In the genomic region with DNA sequence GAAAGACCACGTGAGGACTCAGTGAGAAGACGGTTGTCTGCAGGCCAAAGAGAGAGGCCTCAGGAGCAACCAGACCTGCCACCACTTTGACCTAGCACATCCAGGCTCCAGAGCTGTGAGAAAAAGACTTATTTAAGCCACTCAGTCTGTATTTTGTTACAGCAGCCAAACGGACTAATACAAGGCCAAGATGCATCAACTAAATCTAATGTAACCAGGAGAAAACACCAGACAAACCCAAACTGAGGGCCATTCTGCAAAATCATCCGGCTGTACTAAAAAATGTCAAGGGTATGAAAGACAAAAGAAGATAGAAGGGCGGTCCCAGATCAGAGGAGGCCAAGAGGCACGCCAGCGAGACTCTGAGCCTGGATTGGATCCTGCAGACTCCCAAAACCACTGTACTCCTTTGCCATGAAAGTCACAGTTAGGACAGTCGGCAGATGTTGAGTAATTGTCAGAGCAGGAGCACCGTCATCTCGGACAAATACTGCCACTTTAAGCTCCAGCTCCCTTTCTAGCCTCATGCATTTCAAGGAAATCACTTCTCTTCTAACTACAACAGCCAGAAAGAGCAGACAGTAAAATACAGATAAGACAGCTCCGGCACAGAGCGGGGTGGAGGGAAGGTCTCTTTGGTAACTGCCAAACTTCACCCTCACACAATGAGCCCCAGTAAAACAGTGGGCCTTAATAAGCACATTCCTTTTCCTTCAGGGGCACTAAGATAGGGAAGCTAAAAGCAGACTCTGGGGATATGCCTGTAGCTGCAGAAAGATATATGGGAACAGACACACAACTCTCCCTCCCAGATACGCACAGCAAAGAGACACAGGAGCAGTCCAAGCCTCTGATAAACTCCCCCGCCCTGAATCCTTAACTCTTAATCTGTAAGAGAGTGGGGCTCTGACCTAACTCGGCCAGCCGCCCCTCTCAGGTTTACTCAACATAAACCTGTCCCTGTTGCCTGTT, we compare ENCODE assay signal across 1 cellular context.
TF ChIP-seq lines count a peak whose summit lies in the region.

No MANE protein-coding gene starts in this region.

TF ChIP-seq in K562, 482 proteins besides CTCF, POLR2A, EP300 and RAD21 (continued from another document and continues in another):
- no peak for TF ChIP-seq NR1H2 (CRISPR knock-in tag; IDR thresholded peaks at IDR 0.05)
- no peak for TF ChIP-seq RNF2 (IDR thresholded peaks at IDR 0.05)
- peak; percentile 54; the same call in 1 of the 2 replicates for TF ChIP-seq CC2D1A (IDR thresholded peaks at IDR 0.05)
- TF ChIP-seq MYNN (IDR thresholded peaks at IDR 0.05): no peak
- TF ChIP-seq MYNN (CRISPR knock-in tag; IDR thresholded peaks at IDR 0.05): no peak
- peak; percentile 42; the same call in 1 of the 2 replicates for TF ChIP-seq CREB1 (IDR thresholded peaks at IDR 0.05)
- TF ChIP-seq CREB1 (CRISPR knock-in tag; IDR thresholded peaks at IDR 0.05): no peak
- TF ChIP-seq ARID1B (IDR thresholded peaks at IDR 0.05): peak; percentile 89
- no peak for TF ChIP-seq ZKSCAN8 (CRISPR knock-in tag; IDR thresholded peaks at IDR 0.05)
- no peak for TF ChIP-seq CHD4 (IDR thresholded peaks at IDR 0.05; ENCODE audit: insufficient read depth, insufficient replicate concordance, low read depth, low read length, poor library complexity, severe bottlenecking)
- TF ChIP-seq, protein P1, sequence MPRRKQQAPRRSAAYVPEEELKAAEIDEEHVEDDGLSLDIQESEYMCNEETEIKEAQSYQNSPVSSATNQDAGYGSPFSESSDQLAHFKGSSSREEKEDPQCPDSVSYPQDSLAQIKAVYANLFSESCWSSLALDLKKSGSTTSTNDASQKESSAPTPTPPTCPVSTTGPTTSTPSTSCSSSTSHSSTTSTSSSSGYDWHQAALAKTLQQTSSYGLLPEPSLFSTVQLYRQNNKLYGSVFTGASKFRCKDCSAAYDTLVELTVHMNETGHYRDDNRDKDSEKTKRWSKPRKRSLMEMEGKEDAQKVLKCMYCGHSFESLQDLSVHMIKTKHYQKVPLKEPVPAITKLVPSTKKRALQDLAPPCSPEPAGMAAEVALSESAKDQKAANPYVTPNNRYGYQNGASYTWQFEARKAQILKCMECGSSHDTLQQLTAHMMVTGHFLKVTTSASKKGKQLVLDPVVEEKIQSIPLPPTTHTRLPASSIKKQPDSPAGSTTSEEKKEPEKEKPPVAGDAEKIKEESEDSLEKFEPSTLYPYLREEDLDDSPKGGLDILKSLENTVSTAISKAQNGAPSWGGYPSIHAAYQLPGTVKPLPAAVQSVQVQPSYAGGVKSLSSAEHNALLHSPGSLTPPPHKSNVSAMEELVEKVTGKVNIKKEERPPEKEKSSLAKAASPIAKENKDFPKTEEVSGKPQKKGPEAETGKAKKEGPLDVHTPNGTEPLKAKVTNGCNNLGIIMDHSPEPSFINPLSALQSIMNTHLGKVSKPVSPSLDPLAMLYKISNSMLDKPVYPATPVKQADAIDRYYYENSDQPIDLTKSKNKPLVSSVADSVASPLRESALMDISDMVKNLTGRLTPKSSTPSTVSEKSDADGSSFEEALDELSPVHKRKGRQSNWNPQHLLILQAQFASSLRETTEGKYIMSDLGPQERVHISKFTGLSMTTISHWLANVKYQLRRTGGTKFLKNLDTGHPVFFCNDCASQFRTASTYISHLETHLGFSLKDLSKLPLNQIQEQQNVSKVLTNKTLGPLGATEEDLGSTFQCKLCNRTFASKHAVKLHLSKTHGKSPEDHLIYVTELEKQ (CRISPR knock-in tag; IDR thresholded peaks at IDR 0.05): no peak
- no peak for TF ChIP-seq ZNF436 (CRISPR knock-in tag; IDR thresholded peaks at IDR 0.05)
- TF ChIP-seq SRSF7 (optimal IDR thresholded peaks at IDR 0.05; ENCODE audit: low read depth, low read length): no peak
- TF ChIP-seq EGR1 (conservative IDR thresholded peaks at IDR 0.05): peak; percentile 41
- TF ChIP-seq PML (IDR thresholded peaks at IDR 0.05; ENCODE audit: low read length): 0 out of 2 replicates have a peak, but pooled peaks have one; percentile 12
- TF ChIP-seq SIN3B (IDR thresholded peaks at IDR 0.05; ENCODE audit: low read depth): no peak
- no peak for TF ChIP-seq RBBP5 (IDR thresholded peaks at IDR 0.05; ENCODE audit: borderline replicate concordance, insufficient read depth, low read length, poor library complexity, severe bottlenecking)
- no peak for TF ChIP-seq SMAD1 (IDR thresholded peaks at IDR 0.05; ENCODE audit: low read depth, low read length, partially characterized antibody)
- TF ChIP-seq, protein P2, sequence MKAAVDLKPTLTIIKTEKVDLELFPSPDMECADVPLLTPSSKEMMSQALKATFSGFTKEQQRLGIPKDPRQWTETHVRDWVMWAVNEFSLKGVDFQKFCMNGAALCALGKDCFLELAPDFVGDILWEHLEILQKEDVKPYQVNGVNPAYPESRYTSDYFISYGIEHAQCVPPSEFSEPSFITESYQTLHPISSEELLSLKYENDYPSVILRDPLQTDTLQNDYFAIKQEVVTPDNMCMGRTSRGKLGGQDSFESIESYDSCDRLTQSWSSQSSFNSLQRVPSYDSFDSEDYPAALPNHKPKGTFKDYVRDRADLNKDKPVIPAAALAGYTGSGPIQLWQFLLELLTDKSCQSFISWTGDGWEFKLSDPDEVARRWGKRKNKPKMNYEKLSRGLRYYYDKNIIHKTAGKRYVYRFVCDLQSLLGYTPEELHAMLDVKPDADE (conservative IDR thresholded peaks at IDR 0.05; ENCODE audit: control insufficient read depth, low read depth, low read length): no peak
- TF ChIP-seq POLR3A (IDR thresholded peaks at IDR 0.05; ENCODE audit: borderline replicate concordance, extremely low read depth, insufficient read depth, insufficient read length): no peak
- TF ChIP-seq ZNF384 (IDR thresholded peaks at IDR 0.05; ENCODE audit: low read depth, low read length): no peak
- TF ChIP-seq NCOR1 (IDR thresholded peaks at IDR 0.05): peak; percentile 83
- TF ChIP-seq ZNF589 (CRISPR knock-in tag; IDR thresholded peaks at IDR 0.05; ENCODE audit: low read depth): no peak
- 0 out of 2 replicates have a peak, but pooled peaks have one; percentile 15 for TF ChIP-seq CXXC5 (CRISPR knock-in tag; IDR thresholded peaks at IDR 0.05)
- TF ChIP-seq, protein P3, sequence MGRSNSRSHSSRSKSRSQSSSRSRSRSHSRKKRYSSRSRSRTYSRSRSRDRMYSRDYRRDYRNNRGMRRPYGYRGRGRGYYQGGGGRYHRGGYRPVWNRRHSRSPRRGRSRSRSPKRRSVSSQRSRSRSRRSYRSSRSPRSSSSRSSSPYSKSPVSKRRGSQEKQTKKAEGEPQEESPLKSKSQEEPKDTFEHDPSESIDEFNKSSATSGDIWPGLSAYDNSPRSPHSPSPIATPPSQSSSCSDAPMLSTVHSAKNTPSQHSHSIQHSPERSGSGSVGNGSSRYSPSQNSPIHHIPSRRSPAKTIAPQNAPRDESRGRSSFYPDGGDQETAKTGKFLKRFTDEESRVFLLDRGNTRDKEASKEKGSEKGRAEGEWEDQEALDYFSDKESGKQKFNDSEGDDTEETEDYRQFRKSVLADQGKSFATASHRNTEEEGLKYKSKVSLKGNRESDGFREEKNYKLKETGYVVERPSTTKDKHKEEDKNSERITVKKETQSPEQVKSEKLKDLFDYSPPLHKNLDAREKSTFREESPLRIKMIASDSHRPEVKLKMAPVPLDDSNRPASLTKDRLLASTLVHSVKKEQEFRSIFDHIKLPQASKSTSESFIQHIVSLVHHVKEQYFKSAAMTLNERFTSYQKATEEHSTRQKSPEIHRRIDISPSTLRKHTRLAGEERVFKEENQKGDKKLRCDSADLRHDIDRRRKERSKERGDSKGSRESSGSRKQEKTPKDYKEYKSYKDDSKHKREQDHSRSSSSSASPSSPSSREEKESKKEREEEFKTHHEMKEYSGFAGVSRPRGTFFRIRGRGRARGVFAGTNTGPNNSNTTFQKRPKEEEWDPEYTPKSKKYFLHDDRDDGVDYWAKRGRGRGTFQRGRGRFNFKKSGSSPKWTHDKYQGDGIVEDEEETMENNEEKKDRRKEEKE (IDR thresholded peaks at IDR 0.05; ENCODE audit: borderline replicate concordance in 1 of 2, control insufficient read depth in 1 of 2, low read depth in 2 of 2, low read length in 1 of 2): no peak
- no peak for TF ChIP-seq ZNF140 (CRISPR knock-in tag; IDR thresholded peaks at IDR 0.05)
- TF ChIP-seq, protein P4, sequence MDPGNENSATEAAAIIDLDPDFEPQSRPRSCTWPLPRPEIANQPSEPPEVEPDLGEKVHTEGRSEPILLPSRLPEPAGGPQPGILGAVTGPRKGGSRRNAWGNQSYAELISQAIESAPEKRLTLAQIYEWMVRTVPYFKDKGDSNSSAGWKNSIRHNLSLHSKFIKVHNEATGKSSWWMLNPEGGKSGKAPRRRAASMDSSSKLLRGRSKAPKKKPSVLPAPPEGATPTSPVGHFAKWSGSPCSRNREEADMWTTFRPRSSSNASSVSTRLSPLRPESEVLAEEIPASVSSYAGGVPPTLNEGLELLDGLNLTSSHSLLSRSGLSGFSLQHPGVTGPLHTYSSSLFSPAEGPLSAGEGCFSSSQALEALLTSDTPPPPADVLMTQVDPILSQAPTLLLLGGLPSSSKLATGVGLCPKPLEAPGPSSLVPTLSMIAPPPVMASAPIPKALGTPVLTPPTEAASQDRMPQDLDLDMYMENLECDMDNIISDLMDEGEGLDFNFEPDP (CRISPR knock-in tag; IDR thresholded peaks at IDR 0.05): no peak
- TF ChIP-seq ZFP30 (CRISPR knock-in tag; IDR thresholded peaks at IDR 0.05; ENCODE audit: borderline replicate concordance): no peak
- TF ChIP-seq, protein P5, sequence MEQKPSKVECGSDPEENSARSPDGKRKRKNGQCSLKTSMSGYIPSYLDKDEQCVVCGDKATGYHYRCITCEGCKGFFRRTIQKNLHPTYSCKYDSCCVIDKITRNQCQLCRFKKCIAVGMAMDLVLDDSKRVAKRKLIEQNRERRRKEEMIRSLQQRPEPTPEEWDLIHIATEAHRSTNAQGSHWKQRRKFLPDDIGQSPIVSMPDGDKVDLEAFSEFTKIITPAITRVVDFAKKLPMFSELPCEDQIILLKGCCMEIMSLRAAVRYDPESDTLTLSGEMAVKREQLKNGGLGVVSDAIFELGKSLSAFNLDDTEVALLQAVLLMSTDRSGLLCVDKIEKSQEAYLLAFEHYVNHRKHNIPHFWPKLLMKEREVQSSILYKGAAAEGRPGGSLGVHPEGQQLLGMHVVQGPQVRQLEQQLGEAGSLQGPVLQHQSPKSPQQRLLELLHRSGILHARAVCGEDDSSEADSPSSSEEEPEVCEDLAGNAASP (IDR thresholded peaks at IDR 0.05): no peak
- no peak for TF ChIP-seq ZZZ3 (IDR thresholded peaks at IDR 0.05)
- no peak for TF ChIP-seq RBM22 (IDR thresholded peaks at IDR 0.05; ENCODE audit: low read depth, low read length, poor library complexity, severe bottlenecking)
- TF ChIP-seq OTX1 (CRISPR knock-in tag; IDR thresholded peaks at IDR 0.05): no peak
- peak; percentile 79 for TF ChIP-seq HDAC2 (IDR thresholded peaks at IDR 0.05)
- TF ChIP-seq, protein P6, sequence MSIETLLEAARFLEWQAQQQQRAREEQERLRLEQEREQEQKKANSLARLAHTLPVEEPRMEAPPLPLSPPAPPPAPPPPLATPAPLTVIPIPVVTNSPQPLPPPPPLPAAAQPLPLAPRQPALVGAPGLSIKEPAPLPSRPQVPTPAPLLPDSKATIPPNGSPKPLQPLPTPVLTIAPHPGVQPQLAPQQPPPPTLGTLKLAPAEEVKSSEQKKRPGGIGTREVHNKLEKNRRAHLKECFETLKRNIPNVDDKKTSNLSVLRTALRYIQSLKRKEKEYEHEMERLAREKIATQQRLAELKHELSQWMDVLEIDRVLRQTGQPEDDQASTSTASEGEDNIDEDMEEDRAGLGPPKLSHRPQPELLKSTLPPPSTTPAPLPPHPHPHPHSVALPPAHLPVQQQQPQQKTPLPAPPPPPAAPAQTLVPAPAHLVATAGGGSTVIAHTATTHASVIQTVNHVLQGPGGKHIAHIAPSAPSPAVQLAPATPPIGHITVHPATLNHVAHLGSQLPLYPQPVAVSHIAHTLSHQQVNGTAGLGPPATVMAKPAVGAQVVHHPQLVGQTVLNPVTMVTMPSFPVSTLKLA (conservative IDR thresholded peaks at IDR 0.05): 0 out of 4 replicates have a peak, but pooled peaks of 1 of the 2 experiments have one; percentile 25
- TF ChIP-seq, protein P7, sequence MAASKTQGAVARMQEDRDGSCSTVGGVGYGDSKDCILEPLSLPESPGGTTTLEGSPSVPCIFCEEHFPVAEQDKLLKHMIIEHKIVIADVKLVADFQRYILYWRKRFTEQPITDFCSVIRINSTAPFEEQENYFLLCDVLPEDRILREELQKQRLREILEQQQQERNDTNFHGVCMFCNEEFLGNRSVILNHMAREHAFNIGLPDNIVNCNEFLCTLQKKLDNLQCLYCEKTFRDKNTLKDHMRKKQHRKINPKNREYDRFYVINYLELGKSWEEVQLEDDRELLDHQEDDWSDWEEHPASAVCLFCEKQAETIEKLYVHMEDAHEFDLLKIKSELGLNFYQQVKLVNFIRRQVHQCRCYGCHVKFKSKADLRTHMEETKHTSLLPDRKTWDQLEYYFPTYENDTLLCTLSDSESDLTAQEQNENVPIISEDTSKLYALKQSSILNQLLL (CRISPR knock-in tag; IDR thresholded peaks at IDR 0.05; ENCODE audit: borderline replicate concordance): no peak
- no peak for TF ChIP-seq COPS2 (conservative IDR thresholded peaks at IDR 0.05)
- TF ChIP-seq SPI1 (IDR thresholded peaks at IDR 0.05; ENCODE audit: borderline replicate concordance, low read depth, low read length): no peak
- TF ChIP-seq, protein P8, sequence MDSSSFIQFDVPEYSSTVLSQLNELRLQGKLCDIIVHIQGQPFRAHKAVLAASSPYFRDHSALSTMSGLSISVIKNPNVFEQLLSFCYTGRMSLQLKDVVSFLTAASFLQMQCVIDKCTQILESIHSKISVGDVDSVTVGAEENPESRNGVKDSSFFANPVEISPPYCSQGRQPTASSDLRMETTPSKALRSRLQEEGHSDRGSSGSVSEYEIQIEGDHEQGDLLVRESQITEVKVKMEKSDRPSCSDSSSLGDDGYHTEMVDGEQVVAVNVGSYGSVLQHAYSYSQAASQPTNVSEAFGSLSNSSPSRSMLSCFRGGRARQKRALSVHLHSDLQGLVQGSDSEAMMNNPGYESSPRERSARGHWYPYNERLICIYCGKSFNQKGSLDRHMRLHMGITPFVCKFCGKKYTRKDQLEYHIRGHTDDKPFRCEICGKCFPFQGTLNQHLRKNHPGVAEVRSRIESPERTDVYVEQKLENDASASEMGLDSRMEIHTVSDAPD (CRISPR knock-in tag; IDR thresholded peaks at IDR 0.05): no peak
- TF ChIP-seq, protein P9, sequence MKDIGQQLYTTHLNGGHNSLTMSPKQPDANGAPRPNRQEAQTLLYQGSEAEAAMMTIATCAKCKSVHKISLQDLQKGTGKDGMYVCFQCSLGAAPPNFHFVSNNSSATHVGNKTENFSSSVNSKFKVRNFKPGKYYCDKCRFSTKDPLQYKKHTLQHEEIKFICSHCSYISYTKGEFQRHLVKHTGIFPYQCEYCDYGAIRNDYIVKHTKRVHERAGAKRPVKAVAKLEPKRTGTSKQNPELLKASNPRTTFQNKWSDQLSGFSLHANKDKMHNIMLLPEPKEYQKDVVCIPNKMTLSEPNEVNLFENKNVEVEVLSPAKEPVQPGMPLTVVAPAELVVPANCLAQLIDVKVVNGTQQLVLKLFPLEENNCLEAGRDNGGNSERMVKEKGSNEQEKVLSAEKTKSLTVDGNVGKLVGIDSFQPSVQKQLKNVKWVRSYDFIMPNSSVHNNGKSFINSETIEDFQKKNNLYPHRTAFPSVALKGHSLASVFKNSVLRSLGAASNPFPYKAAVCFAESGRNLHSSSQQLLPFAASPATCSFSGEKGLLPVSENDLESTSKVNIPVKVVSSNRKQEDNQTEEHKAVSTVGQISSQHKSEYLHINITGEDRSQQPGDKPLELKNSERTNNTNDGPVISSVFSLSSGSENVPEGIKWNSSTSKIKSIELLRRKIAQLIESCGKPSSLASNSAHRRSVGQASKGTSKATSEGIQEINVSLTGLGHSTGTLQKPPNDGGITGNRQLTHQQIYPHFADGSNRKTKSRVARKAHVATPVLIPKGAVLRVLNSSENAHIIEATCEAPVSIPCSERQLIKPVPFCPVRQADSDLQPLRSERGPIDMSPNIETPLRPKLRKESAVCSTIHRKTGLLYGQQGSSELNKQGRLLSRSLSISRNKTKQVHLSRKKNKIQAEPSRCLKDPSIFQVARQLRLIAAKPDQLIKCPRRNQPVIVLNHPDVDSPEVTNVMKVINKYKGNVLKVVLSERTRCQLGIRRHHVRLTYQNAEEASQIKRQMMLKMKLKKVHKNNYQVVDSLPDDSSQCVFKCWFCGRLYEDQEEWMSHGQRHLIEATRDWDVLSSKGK (CRISPR knock-in tag; IDR thresholded peaks at IDR 0.05): no peak
